13 cellular contexts compared by ENCODE assay signal in genomic region chrX:7801706-7802105, GRCh38. TPM values are rescaled to one million over a fixed set of nuclear protein-coding genes. Genes with fewer than 3 reads are reported as not detected.
A peak's percentile ranks its signal among the peaks of the same experiment; 100 is the strongest.
DNase-seq lines count a peak whose midpoint lies in the region; ATAC-seq and TF ChIP-seq lines count a peak whose summit lies in the region.
"Had no signal": no experiment of that assay in that cellular context is flagged by ENCODE, and none has a peak within 500 bp of the region (broad histone marks: within the 10 kb centered on the region; RNA-seq: fewer than 3 reads in every experiment).

No MANE protein-coding gene starts in this region.

- no peak overlapping the region for H3K27ac ChIP-seq in mammary epithelial cell (ENCODE audit: insufficient read depth, low read depth, low read length)
- H3K27ac ChIP-seq: BLaER1 had no signal

- H4K20me1 ChIP-seq in mammary epithelial cell (ENCODE audit: insufficient read depth, low read length): no peaks in the 10 kb centered on the region
- H4K20me1 ChIP-seq: BLaER1 had no signal

- WGBS in mammary epithelial cell (ENCODE audit: low coverage, missing lambda C conversion rate): 38% methylated on average over 2 of the region's 2 CpGs

- CTCF ChIA-PET in MCF 10A (lab: Yijun Ruan, JAX) (no interaction called here), mammary epithelial cell (lab: Charles Lee; ENCODE audit: low non-redundant PET) (no interaction called here)

- H3K9me3 Mint-ChIP-seq in MCF 10A (ENCODE audit: unreplicated experiment): peaks cover 16% of the 10 kb centered on the region

- H3K4me3 ChIP-seq in mammary epithelial cell (replicated peaks in 1 of 3; ENCODE audit: insufficient read depth in 1 of 3, low read depth in 2 of 3, low read length in 3 of 3): no peak overlapping the region
- H3K4me3 ChIP-seq: BLaER1 had no signal

- POLR2A ChIA-PET in MCF 10A (lab: Yijun Ruan, JAX): no interaction called here

- intact Hi-C loops in MCF 10A (cut with micrococcal nuclease): no loop called here
- intact Hi-C loops in mammary epithelial cell (cut with micrococcal nuclease): no loop called here

- dilution Hi-C loops in mammary epithelial cell (cut with HindIII; ENCODE audit: low sequenced_read_pairs): no loop called here

- H3K27me3 ChIP-seq in mammary epithelial cell (ENCODE audit: insufficient read depth, low read length): no peaks in the 10 kb centered on the region
- H3K27me3 ChIP-seq: BLaER1 had no signal

- no peak overlapping the region for H3K9ac ChIP-seq in mammary epithelial cell (ENCODE audit: insufficient read depth, low read length)
- H3K9ac ChIP-seq: BLaER1 had no signal

- in situ Hi-C loops in mammary epithelial cell (cut with MboI; ENCODE audit: low sequenced_read_pairs in 2 of 2): no loop called here

- H3K36me3 ChIP-seq in mammary epithelial cell (ENCODE audit: insufficient read depth, low read length): no peaks in the 10 kb centered on the region
- H3K36me3 ChIP-seq: BLaER1 had no signal

- no peaks in the 10 kb centered on the region for H3K4me1 Mint-ChIP-seq in MCF 10A (ENCODE audit: insufficient read depth, unreplicated experiment)
- H3K4me1 Mint-ChIP-seq: CD8-positive, alpha-beta memory T cell had no signal

- no peaks in the 10 kb centered on the region for H3K36me3 Mint-ChIP-seq in MCF 10A (ENCODE audit: insufficient read depth, unreplicated experiment)
- H3K36me3 Mint-ChIP-seq: CD8-positive, alpha-beta memory T cell had no signal

- H2AFZ ChIP-seq in mammary epithelial cell (ENCODE audit: low read depth, low read length): no peak overlapping the region

- peak; percentile 78 for ATAC-seq in left lobe of liver

- no peak overlapping the region for H3K4me3 Mint-ChIP-seq in MCF 10A (ENCODE audit: unreplicated experiment)
- H3K4me3 Mint-ChIP-seq: CD8-positive, alpha-beta memory T cell had no signal

- H3K27ac Mint-ChIP-seq in MCF 10A (ENCODE audit: low read depth, unreplicated experiment): no peak overlapping the region
- H3K27ac Mint-ChIP-seq: CD8-positive, alpha-beta memory T cell had no signal

- BruUV-seq in MCF 10A (replicated peaks; lab: Mats Ljungman, UMichigan) (no TSS peak), mammary epithelial cell (replicated peaks; lab: Mats Ljungman, UMichigan) (no TSS peak)

- H3K27me3 Mint-ChIP-seq in MCF 10A (ENCODE audit: insufficient read depth, unreplicated experiment): no peaks in the 10 kb centered on the region
- H3K27me3 Mint-ChIP-seq: CD8-positive, alpha-beta memory T cell had no signal

- H3K4me2 ChIP-seq in mammary epithelial cell (ENCODE audit: insufficient read depth, low read depth, low read length): no peak overlapping the region
- H3K4me2 ChIP-seq: BLaER1 had no signal

- H3K4me1 ChIP-seq in mammary epithelial cell (ENCODE audit: insufficient read depth, low read length): no peaks in the 10 kb centered on the region
- H3K4me1 ChIP-seq: Caco-2 had no signal

- DNase-seq in MCF 10A (ENCODE audit: unreplicated experiment): peak; percentile 0
- no peak for DNase-seq in mammary epithelial cell
- DNase-seq in astrocyte of the hippocampus (ENCODE audit: low read depth, low spot score): peak; percentile 21
- DNase-seq in left lobe of liver (ENCODE audit: low spot score): no peak
- no peak for DNase-seq in NCI-H2107 (lab: John Stamatoyannopoulos, UW)
- DNase-seq in activated effector memory CD4-positive, alpha-beta T cell treated with Interleukin-2 at 50 U/mL for 16 hours: no peak
- DNase-seq in germinal center (ENCODE audit: low spot score): no peak
- DNase-seq: 8988T; AML-193; Caco-2; CD8-positive, alpha-beta memory T cell; DMS53 had no signal

- peaks cover 4% of the 10 kb centered on the region for H3K9me3 ChIP-seq in mammary epithelial cell (replicated peaks; ENCODE audit: insufficient read depth, low read length)
- H3K9me3 ChIP-seq: BLaER1, Caco-2 had no signal

- no peaks in the 10 kb centered on the region for H3K79me2 ChIP-seq in mammary epithelial cell (ENCODE audit: insufficient read depth, low read length)

- TF ChIP-seq CTCF in MCF 10A (IDR thresholded peaks at IDR 0.05; ENCODE audit: unreplicated experiment) (no peak), mammary epithelial cell (conservative IDR thresholded peaks at IDR 0.05 in 1 of 2, IDR thresholded peaks at IDR 0.05 in 1 of 2; ENCODE audit: extremely low read depth in 1 of 2, insufficient read depth in 1 of 2, low read depth in 1 of 2, low read length in 2 of 2) (no peak)

RNA-seq across cellular contexts. Expression of gene VCX, which starts 41.3 kb away (rescaled TPM):
- total RNA-seq in MCF 10A (2022): not detected in 2 replicates
- not detected for total RNA-seq in mammary epithelial cell
- polyA plus RNA-seq in mammary epithelial cell: not detected
- polyA minus RNA-seq in mammary epithelial cell: not detected
- not detected for total RNA-seq in left lobe of liver
- total RNA-seq: Caco-2; CD8-positive, alpha-beta memory T cell had no signal
- polyA plus RNA-seq: CD8-positive, alpha-beta memory T cell had no signal

Comparison
In these comparisons a context has a peak if more than half of its experiments do, and no peak if none do; other contexts are left out.
1. DNase-seq: peak in MCF 10A (single experiment) and astrocyte of the hippocampus (single experiment); none in mammary epithelial cell (single experiment), left lobe of liver (single experiment), NCI-H2107 (single experiment), activated effector memory CD4-positive, alpha-beta T cell treated with Interleukin-2 at 50 U/mL for 16 hours (single experiment) and germinal center (single experiment).